Comparison of ENCODE assay signal across 8 cellular contexts in genomic region chr3:128727485-128727884, GRCh38. TPM values are rescaled to one million over a fixed set of nuclear protein-coding genes. Genes with fewer than 3 reads are reported as not detected.
DNase-seq lines count a peak whose midpoint lies in the region; ATAC-seq and TF ChIP-seq lines count a peak whose summit lies in the region.

No MANE protein-coding gene starts in this region.

- H3K4me1 Mint-ChIP-seq in activated CD8-positive, alpha-beta T cell treated with anti-CD3 and anti-CD28 coated beads, Interleukin-2, amount 10 ng/mL, durations not matched to agents 7 days and 5 days (ENCODE audit: low read depth) = peaks cover 55% of the 10 kb centered on the region

- no peak for ATAC-seq in activated CD8-positive, alpha-beta T cell treated with anti-CD3 and anti-CD28 coated beads, Interleukin-2, amount 10 ng/mL, durations not matched to agents 7 days and 5 days
- no peak for ATAC-seq in HG03108 (IDR thresholded peaks at IDR 0.05; ENCODE audit: unreplicated experiment)
- ATAC-seq in HG02623 (IDR thresholded peaks at IDR 0.05; ENCODE audit: unreplicated experiment) = no peak
- no peak for ATAC-seq in left lobe of liver

- peak overlapping the region; percentile 98 for H3K27ac ChIP-seq in smooth muscle cell (ENCODE audit: low read depth)

- WGBS in smooth muscle cell (ENCODE audit: low lambda C conversion rate) = 47% methylated on average over 6 of the region's 6 CpGs

- TF ChIP-seq CTCF in smooth muscle cell (IDR thresholded peaks at IDR 0.05; ENCODE audit: borderline replicate concordance, insufficient read depth, poor library complexity, severe bottlenecking) = no peak

- H3K27me3 ChIP-seq in smooth muscle cell (ENCODE audit: low read depth) = no peaks in the 10 kb centered on the region

- peak overlapping the region; percentile 87 for H3K27ac Mint-ChIP-seq in activated CD8-positive, alpha-beta T cell treated with anti-CD3 and anti-CD28 coated beads, Interleukin-2, amount 10 ng/mL, durations not matched to agents 7 days and 5 days

- DNase-seq in HT-29 (ENCODE audit: low spot score) (peak; percentile 23), smooth muscle cell (lab: John Stamatoyannopoulos, UW; ENCODE audit: unreplicated experiment) (no peak), NCI-H526 treated with DMSO at 0.1 percent for 48 hours (lab: John Stamatoyannopoulos, UW) (no peak), left lobe of liver (ENCODE audit: low spot score) (no peak)
- no peak for DNase-seq in activated CD8-positive, alpha-beta T cell treated with anti-CD3 and anti-CD28 coated beads, Interleukin-2, amount 10 ng/mL, durations not matched to agents 7 days and 5 days

- H3K27me3 Mint-ChIP-seq in activated CD8-positive, alpha-beta T cell treated with anti-CD3 and anti-CD28 coated beads, Interleukin-2, amount 10 ng/mL, durations not matched to agents 7 days and 5 days (ENCODE audit: low read depth) = peaks cover 1% of the 10 kb centered on the region

- peak overlapping the region; percentile 84 for H3K4me2 ChIP-seq in smooth muscle cell

- peaks cover 68% of the 10 kb centered on the region for H3K79me2 ChIP-seq in smooth muscle cell (ENCODE audit: low read depth)

- peak overlapping the region; percentile 86 for H3K4me3 Mint-ChIP-seq in activated CD8-positive, alpha-beta T cell treated with anti-CD3 and anti-CD28 coated beads, Interleukin-2, amount 10 ng/mL, durations not matched to agents 7 days and 5 days

- peak overlapping the region; percentile 100 for H3K9ac ChIP-seq in smooth muscle cell (ENCODE audit: low read depth)

- POLR2A ChIA-PET in activated CD8-positive, alpha-beta T cell treated with anti-CD3 and anti-CD28 coated beads, Interleukin-2, amount 10 ng/mL, durations not matched to agents 7 days and 5 days (lab: Charles Lee) = interaction anchor here (0.6 to 3.9 kb wide), 7 partner anchors 10 to 60 kb away, joined by 3 to 19 read pairs (median 3); no protein-coding TSS in a partner anchor

- H3K4me1 ChIP-seq in smooth muscle cell (ENCODE audit: low read depth) = peaks cover 19% of the 10 kb centered on the region

- peaks cover 63% of the 10 kb centered on the region for H4K20me1 ChIP-seq in smooth muscle cell (ENCODE audit: low read depth)

- no peak overlapping the region for H2AFZ ChIP-seq in smooth muscle cell (ENCODE audit: low read depth)

- peaks cover 3% of the 10 kb centered on the region for H3K36me3 ChIP-seq in smooth muscle cell (ENCODE audit: low read depth)

- peaks cover 31% of the 10 kb centered on the region for H3K36me3 Mint-ChIP-seq in activated CD8-positive, alpha-beta T cell treated with anti-CD3 and anti-CD28 coated beads, Interleukin-2, amount 10 ng/mL, durations not matched to agents 7 days and 5 days (ENCODE audit: low read depth)

- peaks cover 3% of the 10 kb centered on the region for H3F3A ChIP-seq in smooth muscle cell (ENCODE audit: low read depth)

- H3K9me3 Mint-ChIP-seq in activated CD8-positive, alpha-beta T cell treated with anti-CD3 and anti-CD28 coated beads, Interleukin-2, amount 10 ng/mL, durations not matched to agents 7 days and 5 days (ENCODE audit: insufficient read depth) = no peaks in the 10 kb centered on the region

- CTCF ChIA-PET in activated CD8-positive, alpha-beta T cell treated with anti-CD3 and anti-CD28 coated beads, Interleukin-2, amount 10 ng/mL, durations not matched to agents 7 days and 5 days (lab: Charles Lee) = interaction anchor here (0.7 to 5.2 kb wide), 7 partner anchors 10 to 72 kb away, joined by 3 to 47 read pairs (median 4); no protein-coding TSS in a partner anchor

- H3K9me3 ChIP-seq in smooth muscle cell (replicated peaks; ENCODE audit: low read depth) = no peaks in the 10 kb centered on the region

- H3K4me3 ChIP-seq in iPS-11a (ENCODE audit: low read depth, low read length) = peak overlapping the region; percentile 87
- peak overlapping the region; percentile 99 for H3K4me3 ChIP-seq in smooth muscle cell

RNA-seq across cellular contexts. Expression of gene RAB7A, which starts 1.5 kb away (rescaled TPM):
- 69.0 and 79.3 TPM in 2 replicates for total RNA-seq in HT-29 (2014; rRNA removed; shearing (Covaris generic))
- 100 to 1,000 TPM; 256 to 269 TPM for total RNA-seq in activated CD8-positive, alpha-beta T cell treated with anti-CD3 and anti-CD28 coated beads, Interleukin-2, amount 10 ng/mL, durations not matched to agents 7 days and 5 days
- total RNA-seq in smooth muscle cell (103 and 110 TPM in 2 replicates), left lobe of liver (103 TPM)
- 169 and 190 TPM in 2 replicates for polyA plus RNA-seq in smooth muscle cell
